ENCODE assay signal across 15 cellular contexts in genomic region chr5:126268697-126269315, GRCh38.
"Had no signal": no experiment of that assay in that cellular context is flagged by ENCODE, and none has a peak within 500 bp of the region (broad histone marks: within the 10 kb centered on the region; RNA-seq: fewer than 3 reads in every experiment).

No MANE protein-coding gene starts in this region.

- H3K4me3 Mint-ChIP-seq: activated naive CD4-positive, alpha-beta T cell treated with anti-CD3 and anti-CD28 coated beads, Interleukin-2, amount 10 ng/mL, durations not matched to agents 7 days and 5 days; activated T-cell treated with anti-CD3 and anti-CD28 coated beads, Interleukin-2, amount 50 U/mL, for 4 hours; dendritic cell treated with granulocyte-macrophage colony-stimulating factor and Interleukin-4, amounts not matched to agents 40 ng/mL and 50 ng/mL, for 4 days; naive thymus-derived CD8-positive, alpha-beta T cell; stimulated activated memory B cell treated with anti-CD40 and anti-IgM and Interleukin-4, amounts not matched to agents 10 μg/mL and 1 μg/mL and 100 μg/mL, for 72 hours had no signal

- DNase-seq: activated CD4-positive, alpha-beta T cell treated with anti-CD3 and anti-CD28 coated beads, Interleukin-2, amount 50 U/mL, for 1 hour; activated CD4-positive, CD25-positive, alpha-beta regulatory T cell treated with anti-CD3 and anti-CD28 coated beads, Interleukin-2, amount 50 U/mL, for 72 hours; activated CD8-positive, alpha-beta memory T cell treated with anti-CD3 and anti-CD28 coated beads, Interleukin-2, amount 50 U/mL, for 4 hours; activated effector memory CD4-positive, alpha-beta T cell treated with Interleukin-2 at 50 U/mL for 16 hours; activated naive CD4-positive, alpha-beta T cell treated with anti-CD3 and anti-CD28 coated beads, Interleukin-2, amount 10 ng/mL, durations not matched to agents 7 days and 5 days; activated T-cell treated with anti-CD3 and anti-CD28 coated beads, Interleukin-2, amount 50 U/mL, for 4 hours; effector CD8-positive, alpha-beta T cell; mesendoderm; naive thymus-derived CD8-positive, alpha-beta T cell; ovary; sigmoid colon; spleen; stimulated activated CD4-positive, alpha-beta T cell treated with anti-CD3 and anti-CD28 coated beads, Interleukin-4, amount 100 ng/mL, for 4 hours had no signal

- H3K27me3 Mint-ChIP-seq: activated naive CD4-positive, alpha-beta T cell treated with anti-CD3 and anti-CD28 coated beads, Interleukin-2, amount 10 ng/mL, durations not matched to agents 7 days and 5 days; dendritic cell treated with granulocyte-macrophage colony-stimulating factor and Interleukin-4, amounts not matched to agents 40 ng/mL and 50 ng/mL, for 4 days; stimulated activated memory B cell treated with anti-CD40 and anti-IgM and Interleukin-4, amounts not matched to agents 10 μg/mL and 1 μg/mL and 100 μg/mL, for 72 hours had no signal

- H3K4me1 Mint-ChIP-seq: activated naive CD4-positive, alpha-beta T cell treated with anti-CD3 and anti-CD28 coated beads, Interleukin-2, amount 10 ng/mL, durations not matched to agents 7 days and 5 days; stimulated activated memory B cell treated with anti-CD40 and anti-IgM and Interleukin-4, amounts not matched to agents 10 μg/mL and 1 μg/mL and 100 μg/mL, for 72 hours had no signal

- ATAC-seq: activated T-cell treated with anti-CD3 and anti-CD28 coated beads, Interleukin-2, amount 50 U/mL, for 4 hours; naive thymus-derived CD8-positive, alpha-beta T cell; stimulated activated memory B cell treated with anti-CD40 and anti-IgM and Interleukin-4, amounts not matched to agents 10 μg/mL and 1 μg/mL and 100 μg/mL, for 72 hours had no signal

- H3K27ac Mint-ChIP-seq: activated naive CD4-positive, alpha-beta T cell treated with anti-CD3 and anti-CD28 coated beads, Interleukin-2, amount 10 ng/mL, durations not matched to agents 7 days and 5 days; dendritic cell treated with granulocyte-macrophage colony-stimulating factor and Interleukin-4, amounts not matched to agents 40 ng/mL and 50 ng/mL, for 4 days; stimulated activated memory B cell treated with anti-CD40 and anti-IgM and Interleukin-4, amounts not matched to agents 10 μg/mL and 1 μg/mL and 100 μg/mL, for 72 hours had no signal

- H3K36me3 Mint-ChIP-seq: activated naive CD4-positive, alpha-beta T cell treated with anti-CD3 and anti-CD28 coated beads, Interleukin-2, amount 10 ng/mL, durations not matched to agents 7 days and 5 days; naive thymus-derived CD8-positive, alpha-beta T cell; stimulated activated memory B cell treated with anti-CD40 and anti-IgM and Interleukin-4, amounts not matched to agents 10 μg/mL and 1 μg/mL and 100 μg/mL, for 72 hours had no signal

- H3K9me3 Mint-ChIP-seq: activated naive CD4-positive, alpha-beta T cell treated with anti-CD3 and anti-CD28 coated beads, Interleukin-2, amount 10 ng/mL, durations not matched to agents 7 days and 5 days; activated T-cell treated with anti-CD3 and anti-CD28 coated beads, Interleukin-2, amount 50 U/mL, for 4 hours; stimulated activated memory B cell treated with anti-CD40 and anti-IgM and Interleukin-4, amounts not matched to agents 10 μg/mL and 1 μg/mL and 100 μg/mL, for 72 hours had no signal
